In the genomic region with DNA sequence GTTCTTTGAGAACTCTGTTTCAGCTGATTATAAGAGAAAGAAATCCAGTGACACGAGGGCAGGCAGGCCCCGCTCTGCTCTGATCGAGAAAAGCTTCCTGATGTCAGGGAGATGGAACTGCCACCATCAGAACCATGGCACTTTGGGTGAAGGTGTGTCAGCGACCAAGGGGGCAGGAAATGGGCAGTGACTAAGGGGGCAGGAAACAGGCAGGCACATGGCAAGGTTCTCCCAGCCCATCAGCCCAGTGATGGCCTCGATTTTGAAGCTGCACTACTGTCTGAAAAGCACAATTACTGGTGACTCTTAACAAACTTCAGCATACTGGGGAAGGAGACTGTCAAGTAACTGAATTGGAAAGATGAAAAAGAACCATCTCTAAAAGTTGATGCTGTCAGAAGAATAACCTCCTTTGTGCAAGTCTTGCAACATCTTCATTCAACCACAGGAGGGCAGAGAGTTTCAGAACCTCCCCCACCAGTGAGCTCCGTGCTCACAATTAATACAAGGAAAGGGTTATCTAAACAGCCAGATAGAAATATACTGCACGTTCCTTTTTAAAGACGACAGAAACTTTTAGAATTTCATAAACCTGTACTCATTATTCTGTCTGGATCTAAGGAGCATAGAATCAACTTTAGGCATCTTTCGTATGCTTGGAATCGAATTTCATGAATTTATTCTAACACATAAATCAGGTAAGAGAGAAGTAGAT, we compare ENCODE assay signal across 8 cellular contexts. TPM values are rescaled to one million over a fixed set of nuclear protein-coding genes. Genes with fewer than 3 reads are reported as not detected.
DNase-seq lines count a peak whose midpoint lies in the region; ATAC-seq and TF ChIP-seq lines count a peak whose summit lies in the region.

No MANE protein-coding gene starts in this region.

- DNase-seq in NK-92 treated with Interleukin-12 subunit alpha and Interleukin-12 subunit beta, amount 100 ng/mL, for 24 hours (lab: John Stamatoyannopoulos, UW): peak; percentile 20
- DNase-seq in NK-92 (lab: John Stamatoyannopoulos, UW; ENCODE audit: unreplicated experiment) (no peak), IMR-90 (peak; percentile 64), glomerular endothelial cell (ENCODE audit: extremely low read depth, low read depth, low spot score) (peak; percentile 20), retinal pigment epithelial cell (ENCODE audit: low read depth) (no peak)

- no peak overlapping the region for H3K4ac ChIP-seq in IMR-90 (ENCODE audit: low read depth, low read length)

- no CpG with 5 or more reads among the region's 10 CpGs for WGBS in IMR-90 (ENCODE audit: extremely low coverage in 2 of 2, insufficient read length in 1 of 2), 2 experiments

- no peak overlapping the region for H4K91ac ChIP-seq in IMR-90 (ENCODE audit: insufficient read depth, low read depth, low read length)

- no peak overlapping the region for H2AK5ac ChIP-seq in IMR-90 (ENCODE audit: low read depth, low read length)

- no peak overlapping the region for H3K9ac ChIP-seq in IMR-90 (ENCODE audit: low read depth, low read length)

- TF ChIP-seq CTCF in IMR-90 (conservative IDR thresholded peaks at IDR 0.05; ENCODE audit: low read depth, low read length) (peak; percentile 57), WI38 (IDR thresholded peaks at IDR 0.05; ENCODE audit: low read depth, low read length) (peak; percentile 33; the same call in 1 of the 2 replicates), retinal pigment epithelial cell (conservative IDR thresholded peaks at IDR 0.05; ENCODE audit: low read depth, low read length) (peak; percentile 62)

- ATAC-seq in GM21381 (IDR thresholded peaks at IDR 0.05; ENCODE audit: unreplicated experiment) (peak; percentile 61), IMR-90 (ENCODE audit: low read depth) (peak; percentile 94), GM19023 (IDR thresholded peaks at IDR 0.05; ENCODE audit: unreplicated experiment) (no peak)

- H4K8ac ChIP-seq in IMR-90 (ENCODE audit: low read depth in 2 of 2, low read length in 2 of 2): no peak overlapping the region

- intact Hi-C loops in IMR-90 (cut with micrococcal nuclease): loop anchor here (1.0 kb wide), 1 partner anchor 742 kb away; no protein-coding TSS in a partner anchor

- no peak overlapping the region for H2BK5ac ChIP-seq in IMR-90 (ENCODE audit: low read depth, low read length, poor library complexity, severe bottlenecking)

- H4K5ac ChIP-seq in IMR-90 (ENCODE audit: low read depth, low read length): no peak overlapping the region

- BruUV-seq in IMR-90 (replicated peaks; lab: Mats Ljungman, UMichigan): no TSS peak

- H3K4me1 ChIP-seq in IMR-90 (ENCODE audit: control insufficient read depth, insufficient read depth, low read length): peaks cover 3% of the 10 kb centered on the region; the same call in 1 of the 2 replicates

- no peaks in the 10 kb centered on the region for H3K79me1 ChIP-seq in IMR-90 (ENCODE audit: low read depth in 1 of 2, low read length in 2 of 2)

- H2BK120ac ChIP-seq in IMR-90 (ENCODE audit: low read depth, low read length): no peak overlapping the region

- no peak overlapping the region for H3K27ac ChIP-seq in IMR-90 (ENCODE audit: insufficient read depth, low read length)

- no peaks in the 10 kb centered on the region for H4K20me1 ChIP-seq in IMR-90 (ENCODE audit: insufficient read depth, low read length)

- POLR2A ChIA-PET in IMR-90 (lab: Charles Lee; ENCODE audit: unreplicated experiment): no interaction called here

- peak; percentile 48 for TF ChIP-seq RAD21 in IMR-90 (IDR thresholded peaks at IDR 0.05; ENCODE audit: low read length)

- 0 out of 2 replicates have a peak overlapping the region, but pooled peaks have one; percentile 4 for H3K14ac ChIP-seq in IMR-90 (replicated peaks; ENCODE audit: low read depth, low read length)

- no peak overlapping the region for H3K18ac ChIP-seq in IMR-90 (ENCODE audit: low read depth, low read length)

- in situ Hi-C loops in IMR-90 (cut with MboI; ENCODE audit: low sequenced_read_pairs): no loop called here

- H3K9me1 ChIP-seq in IMR-90 (ENCODE audit: insufficient read depth, low read length): peaks cover 3% of the 10 kb centered on the region; the same call in 1 of the 2 replicates

- H2AFZ ChIP-seq in IMR-90 (replicated peaks; ENCODE audit: low read length, poor library complexity): no peak overlapping the region

- dilution Hi-C loops in IMR-90 (cut with HindIII; ENCODE audit: low sequenced_read_pairs, unreplicated experiment): no loop called here

- H2BK20ac ChIP-seq in IMR-90 (ENCODE audit: low read depth, low read length): no peak overlapping the region

- H2BK15ac ChIP-seq in IMR-90 (ENCODE audit: low read depth, low read length): no peak overlapping the region

- H3K4me3 ChIP-seq in IMR-90 (ENCODE audit: insufficient read depth, low read depth, low read length): no peak overlapping the region
- H3K4me3 ChIP-seq in WI38 (ENCODE audit: low read depth, low read length): no peak overlapping the region
- H3K4me3 ChIP-seq in retinal pigment epithelial cell (ENCODE audit: low read length): no peak overlapping the region

- TF ChIP-seq POLR2A in IMR-90 (IDR thresholded peaks at IDR 0.05; ENCODE audit: low read depth, low read length): no peak

- no peaks in the 10 kb centered on the region for H3K9me3 ChIP-seq in IMR-90 (ENCODE audit: control insufficient read depth, insufficient read depth, low read length)

- no peak overlapping the region for H3K23ac ChIP-seq in IMR-90 (ENCODE audit: low read depth, low read length)

- H3K56ac ChIP-seq in IMR-90 (ENCODE audit: extremely low read depth, insufficient read depth, low read length): no peak overlapping the region

- H3K27me3 ChIP-seq in IMR-90 (ENCODE audit: control insufficient read depth, insufficient read depth, low read length): no peaks in the 10 kb centered on the region

- no peak overlapping the region for H2AK9ac ChIP-seq in IMR-90 (replicated peaks; ENCODE audit: low read depth, low read length, poor library complexity)

- CTCF ChIA-PET in IMR-90 (lab: Yijun Ruan, JAX): interaction anchor here (0.7 to 1.0 kb wide), 2 partner anchors 12 to 742 kb away, joined by 3 to 6 read pairs; no protein-coding TSS in a partner anchor

- peaks cover 5% of the 10 kb centered on the region; the same call in 1 of the 2 replicates for H3K36me3 ChIP-seq in IMR-90 (ENCODE audit: control insufficient read depth, insufficient read depth, low read length)

- no peak overlapping the region for H3K4me2 ChIP-seq in IMR-90 (ENCODE audit: low read depth, low read length)

TF ChIP-seq in IMR-90, 13 proteins besides CTCF, POLR2A, EP300 and RAD21:
- TF ChIP-seq CEBPB (IDR thresholded peaks at IDR 0.05; ENCODE audit: low read depth, low read length): peak; percentile 88
- TF ChIP-seq ELK1 (IDR thresholded peaks at IDR 0.05; ENCODE audit: borderline replicate concordance, low read depth, low read length): no peak
- TF ChIP-seq SMC3 (IDR thresholded peaks at IDR 0.05; ENCODE audit: low read depth, low read length): peak; percentile 64
- TF ChIP-seq NFE2L2 (IDR thresholded peaks at IDR 0.05; ENCODE audit: low read depth, low read length): no peak
- TF ChIP-seq USF2 (IDR thresholded peaks at IDR 0.05; ENCODE audit: low read depth, low read length): no peak
- TF ChIP-seq CHD1 (IDR thresholded peaks at IDR 0.05; ENCODE audit: low read depth, low read length): no peak

RNA-seq across cellular contexts. Expression of gene TMX4, which starts 39.1 kb away (rescaled TPM):
- 13.6 and 17.8 TPM in 2 replicates for total RNA-seq in IMR-90 (2012; rRNA removed)
- 4.7 and 5.4 TPM in 2 replicates for polyA plus RNA-seq in IMR-90 (2012; rRNA removed)
- polyA plus RNA-seq in IMR-90 (2012; cell fraction: cytosol; rRNA removed): 2.6 and 3.7 TPM in 2 replicates
- 1.5 and 2.4 TPM in 2 replicates for polyA plus RNA-seq in IMR-90 (2012; cell fraction: nucleus; rRNA removed; ENCODE audit: low replicate concordance)
- 19.6 and 21.8 TPM in 2 replicates for total RNA-seq in glomerular endothelial cell

RNA-seq across cellular contexts. Expression of gene HAO1, which starts 40.2 kb away (rescaled TPM):
- total RNA-seq in IMR-90 (2012; rRNA removed) (not detected in 2 replicates), glomerular endothelial cell (not detected in 2 replicates)
- not detected in 2 replicates for polyA plus RNA-seq in IMR-90 (2012; rRNA removed)
- polyA plus RNA-seq in IMR-90 (2012; cell fraction: cytosol; rRNA removed): not detected in 2 replicates
- polyA plus RNA-seq in IMR-90 (2012; cell fraction: nucleus; rRNA removed; ENCODE audit: low replicate concordance): not detected in 2 replicates

Comparison
In these comparisons a context has a peak if more than half of its experiments do, and no peak if none do; other contexts are left out.
1. DNase-seq: peak in NK-92 treated with Interleukin-12 subunit alpha and Interleukin-12 subunit beta, amount 100 ng/mL, for 24 hours (single experiment), IMR-90 (single experiment) and glomerular endothelial cell (single experiment); none in NK-92 (single experiment) and retinal pigment epithelial cell (single experiment).
2. Peak in every context shown above with its lines, with median percentiles within 50 percentile points of each other: CTCF ChIP-seq.